In the genomic region with DNA sequence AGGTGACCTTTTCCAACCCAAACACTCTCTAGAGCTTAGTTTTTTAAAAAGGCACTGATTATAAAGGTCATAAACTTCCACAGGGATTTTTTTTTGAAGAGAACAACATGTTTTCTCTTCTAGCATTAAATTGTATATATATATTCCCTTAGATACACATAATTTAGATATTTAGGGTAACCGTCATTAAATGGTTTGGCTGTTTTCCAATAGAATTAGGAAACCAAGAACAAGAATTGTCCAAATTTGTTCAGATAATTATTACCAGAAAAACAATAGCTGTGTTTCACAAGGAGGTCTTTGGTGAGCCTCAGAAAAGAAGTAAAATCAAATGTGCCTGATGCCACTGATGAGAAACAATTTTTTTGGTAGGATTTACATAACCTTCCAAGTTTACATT, we compare ENCODE assay signal across 26 cellular contexts. TPM values are rescaled to one million over a fixed set of nuclear protein-coding genes. Genes with fewer than 3 reads are reported as not detected.
"Had no signal": no experiment of that assay in that cellular context is flagged by ENCODE, and none has a peak within 500 bp of the region (broad histone marks: within the 10 kb centered on the region; RNA-seq: fewer than 3 reads in every experiment).

No MANE protein-coding gene starts in this region.

- H3K4me1 Mint-ChIP-seq: memory B cell; naive thymus-derived CD4-positive, alpha-beta T cell; stimulated activated memory B cell treated with anti-CD40 and anti-IgM and Interleukin-4, amounts not matched to agents 10 μg/mL and 1 μg/mL and 100 μg/mL, for 72 hours; stimulated activated naive CD8-positive, alpha-beta T cell treated with anti-CD3 and anti-CD28 coated beads, Interleukin-15, amount 100 ng/mL, for 72 hours had no signal

- DNase-seq: islet precursor cell; left ventricle myocardium inferior; midbrain; mucosa of descending colon; naive thymus-derived CD4-positive, alpha-beta T cell; ovary; right lobe of liver; stimulated activated CD4-positive, alpha-beta T cell treated with anti-CD3 and anti-CD28 coated beads, Interleukin-1b, Interleukin-23, amount 100 ng/mL, for 48 hours; stimulated activated CD4-positive, alpha-beta T cell treated with anti-CD3 and anti-CD28 coated beads, Interleukin-2, amount 100 ng/mL, for 48 hours; stimulated activated CD4-positive, alpha-beta T cell treated with anti-CD3 and anti-CD28 coated beads, Interleukin-4, amount 100 ng/mL, for 4 hours; stimulated activated CD8-positive, alpha-beta memory T cell treated with anti-CD3 and anti-CD28 coated beads, Interleukin-4, amount 100 ng/mL, for 48 hours; stimulated activated naive CD4-positive, alpha-beta T cell treated with Interleukin-2 at 50 U/mL for 16 hours; stimulated activated naive CD8-positive, alpha-beta T cell treated with anti-CD3 and anti-CD28 coated beads, Interleukin-15, amount 100 ng/mL, for 72 hours; testis; tibial artery; upper lobe of right lung had no signal

- H3K4me1 ChIP-seq: left ventricle myocardium inferior, right atrium auricular region, right lobe of liver, testis, tibial artery had no signal

- ATAC-seq: mucosa of descending colon; naive thymus-derived CD4-positive, alpha-beta T cell; natural killer cell treated with Interleukin-12 subunit alpha and Interleukin-12 subunit beta and Interleukin-15 and Interleukin-18, amount 100 ng/mL, for 72 hours; right lobe of liver; stimulated activated memory B cell treated with anti-CD40 and anti-IgM and Interleukin-4, amounts not matched to agents 10 μg/mL and 1 μg/mL and 100 μg/mL, for 72 hours; stimulated activated naive CD8-positive, alpha-beta T cell treated with anti-CD3 and anti-CD28 coated beads, Interleukin-15, amount 100 ng/mL, for 72 hours; upper lobe of right lung had no signal

- H3K27ac ChIP-seq: left ventricle myocardium inferior, ovary, right atrium auricular region, right lobe of liver, testis, tibial artery, upper lobe of right lung had no signal

- H3K4me3 ChIP-seq: left ventricle myocardium inferior, mucosa of descending colon, ovary, right atrium auricular region, right lobe of liver, smooth muscle cell, testis, tibial artery, upper lobe of right lung had no signal

- H3K36me3 Mint-ChIP-seq: memory B cell; naive thymus-derived CD4-positive, alpha-beta T cell; stimulated activated memory B cell treated with anti-CD40 and anti-IgM and Interleukin-4, amounts not matched to agents 10 μg/mL and 1 μg/mL and 100 μg/mL, for 72 hours had no signal

- H3K27ac Mint-ChIP-seq: memory B cell; naive thymus-derived CD4-positive, alpha-beta T cell; natural killer cell treated with Interleukin-12 subunit alpha and Interleukin-12 subunit beta and Interleukin-15 and Interleukin-18, amount 100 ng/mL, for 72 hours; progenitor cell of endocrine pancreas; stimulated activated memory B cell treated with anti-CD40 and anti-IgM and Interleukin-4, amounts not matched to agents 10 μg/mL and 1 μg/mL and 100 μg/mL, for 72 hours; stimulated activated naive CD8-positive, alpha-beta T cell treated with anti-CD3 and anti-CD28 coated beads, Interleukin-15, amount 100 ng/mL, for 72 hours had no signal

- H3K36me3 ChIP-seq: left ventricle myocardium inferior, ovary, right atrium auricular region, right lobe of liver, tibial artery, upper lobe of right lung had no signal

- H3K4me3 Mint-ChIP-seq: memory B cell; naive thymus-derived CD4-positive, alpha-beta T cell; natural killer cell treated with Interleukin-12 subunit alpha and Interleukin-12 subunit beta and Interleukin-15 and Interleukin-18, amount 100 ng/mL, for 72 hours; stimulated activated memory B cell treated with anti-CD40 and anti-IgM and Interleukin-4, amounts not matched to agents 10 μg/mL and 1 μg/mL and 100 μg/mL, for 72 hours; stimulated activated naive CD8-positive, alpha-beta T cell treated with anti-CD3 and anti-CD28 coated beads, Interleukin-15, amount 100 ng/mL, for 72 hours had no signal

- H3K27me3 ChIP-seq: ovary, right atrium auricular region, right lobe of liver, testis, tibial artery, upper lobe of right lung had no signal

- H3K9me3 ChIP-seq: mucosa of descending colon, ovary, testis, upper lobe of right lung had no signal

- H3K27me3 Mint-ChIP-seq: memory B cell; naive thymus-derived CD4-positive, alpha-beta T cell; natural killer cell treated with Interleukin-12 subunit alpha and Interleukin-12 subunit beta and Interleukin-15 and Interleukin-18, amount 100 ng/mL, for 72 hours; stimulated activated memory B cell treated with anti-CD40 and anti-IgM and Interleukin-4, amounts not matched to agents 10 μg/mL and 1 μg/mL and 100 μg/mL, for 72 hours; stimulated activated naive CD8-positive, alpha-beta T cell treated with anti-CD3 and anti-CD28 coated beads, Interleukin-15, amount 100 ng/mL, for 72 hours had no signal

RNA-seq across cellular contexts. Expression of gene LMO3, which starts 26.9 kb away (rescaled TPM):
- total RNA-seq: kidney epithelial cell; lung microvascular endothelial cell; naive thymus-derived CD4-positive, alpha-beta T cell; natural killer cell treated with Interleukin-12 subunit alpha and Interleukin-12 subunit beta and Interleukin-15 and Interleukin-18, amount 100 ng/mL, for 72 hours; pulmonary artery endothelial cell; renal cortical epithelial cell had no signal
